In genomic region chr16:35570946-35571345, GRCh38 we compare ENCODE assay signal across 28 cellular contexts.
"Had no signal": no experiment of that assay in that cellular context is flagged by ENCODE, and none has a peak within 500 bp of the region (broad histone marks: within the 10 kb centered on the region; RNA-seq: fewer than 3 reads in every experiment).

No MANE protein-coding gene starts in this region.

- H3K27me3 Mint-ChIP-seq: naive thymus-derived CD4-positive, alpha-beta T cell; natural killer cell treated with Interleukin-12 subunit alpha and Interleukin-12 subunit beta and Interleukin-15 and Interleukin-18, amount 100 ng/mL, for 72 hours; progenitor cell of endocrine pancreas; stimulated activated naive B cell treated with anti-CD40 and anti-IgM and Interleukin-4, amounts not matched to agents 10 μg/mL and 1 μg/mL and 100 μg/mL, for 72 hours had no signal

- H3K4me3 ChIP-seq: left lung, lower lobe of right lung, mucosa of descending colon, ovary, right atrium auricular region, right lobe of liver, smooth muscle cell, stomach, testis, thyroid gland, transverse colon, upper lobe of left lung, vagina had no signal

- H3K4me1 Mint-ChIP-seq: immature natural killer cell; mesothelial cell of epicardium; naive thymus-derived CD4-positive, alpha-beta T cell; stimulated activated naive B cell treated with anti-CD40 and anti-IgM and Interleukin-4, amounts not matched to agents 10 μg/mL and 1 μg/mL and 100 μg/mL, for 72 hours had no signal

- H3K4me3 Mint-ChIP-seq: immature natural killer cell; mesothelial cell of epicardium; naive thymus-derived CD4-positive, alpha-beta T cell; natural killer cell treated with Interleukin-12 subunit alpha and Interleukin-12 subunit beta and Interleukin-15 and Interleukin-18, amount 100 ng/mL, for 72 hours; stimulated activated naive B cell treated with anti-CD40 and anti-IgM and Interleukin-4, amounts not matched to agents 10 μg/mL and 1 μg/mL and 100 μg/mL, for 72 hours had no signal

- ATAC-seq: left colon; left lung; lower lobe of right lung; mucosa of descending colon; naive thymus-derived CD4-positive, alpha-beta T cell; natural killer cell treated with Interleukin-12 subunit alpha and Interleukin-12 subunit beta and Interleukin-15 and Interleukin-18, amount 100 ng/mL, for 72 hours; right lobe of liver; stimulated activated naive B cell treated with anti-CD40 and anti-IgM and Interleukin-4, amounts not matched to agents 10 μg/mL and 1 μg/mL and 100 μg/mL, for 72 hours; stimulated activated naive CD8-positive, alpha-beta T cell treated with anti-CD3 and anti-CD28 coated beads, Interleukin-15, Interleukin-2, amounts not matched to agents 100 U/mL and 50 U/mL, for 24 hours had no signal

- H3K27ac Mint-ChIP-seq: immature natural killer cell; mesothelial cell of epicardium; naive thymus-derived CD4-positive, alpha-beta T cell; natural killer cell treated with Interleukin-12 subunit alpha and Interleukin-12 subunit beta and Interleukin-15 and Interleukin-18, amount 100 ng/mL, for 72 hours; progenitor cell of endocrine pancreas; stimulated activated naive B cell treated with anti-CD40 and anti-IgM and Interleukin-4, amounts not matched to agents 10 μg/mL and 1 μg/mL and 100 μg/mL, for 72 hours had no signal

- H3K27ac ChIP-seq: left lung, lower lobe of right lung, ovary, right atrium auricular region, right lobe of liver, stomach, testis, thyroid gland, transverse colon, upper lobe of left lung, vagina had no signal

- H3K36me3 Mint-ChIP-seq: mesothelial cell of epicardium had no signal

- DNase-seq: immature natural killer cell; kidney; left colon; left lung; lower lobe of right lung; mammary epithelial cell; mesenchymal stem cell; mucosa of descending colon; naive thymus-derived CD4-positive, alpha-beta T cell; ovary; right lobe of liver; stimulated activated CD4-positive, alpha-beta T cell treated with anti-CD3 and anti-CD28 coated beads, Interleukin-1b, Interleukin-23, amount 100 ng/mL, for 48 hours; stimulated activated CD4-positive, alpha-beta T cell treated with anti-CD3 and anti-CD28 coated beads, Interleukin-2, amount 100 ng/mL, for 48 hours; stimulated activated CD4-positive, alpha-beta T cell treated with anti-CD3 and anti-CD28 coated beads, Interleukin-4, amount 100 ng/mL, for 4 hours; stimulated activated CD8-positive, alpha-beta memory T cell treated with anti-CD3 and anti-CD28 coated beads, Interleukin-4, amount 100 ng/mL, for 48 hours; stimulated activated naive B cell treated with anti-CD40 and anti-IgM and Interleukin-4, amounts not matched to agents 10 μg/mL and 1 μg/mL and 100 μg/mL, for 72 hours; stimulated activated naive CD8-positive, alpha-beta T cell treated with anti-CD3 and anti-CD28 coated beads, Interleukin-15, Interleukin-2, amounts not matched to agents 100 U/mL and 50 U/mL, for 24 hours; stomach; testis; thyroid gland; transverse colon; upper lobe of left lung had no signal

- H3K27me3 ChIP-seq: left lung, ovary, right atrium auricular region, right lobe of liver, testis, thyroid gland, transverse colon, upper lobe of left lung, vagina had no signal
